Comparison of ENCODE assay signal across 14 cellular contexts in genomic region chr9:97980479-97980803, GRCh38. TPM values are rescaled to one million over a fixed set of nuclear protein-coding genes. Genes with fewer than 3 reads are reported as not detected.
DNase-seq lines count a peak whose midpoint lies in the region; ATAC-seq and TF ChIP-seq lines count a peak whose summit lies in the region.
"Had no signal": no experiment of that assay in that cellular context is flagged by ENCODE, and none has a peak within 500 bp of the region (broad histone marks: within the 10 kb centered on the region; RNA-seq: fewer than 3 reads in every experiment).

No MANE protein-coding gene starts in this region.

- peaks cover 14% of the 10 kb centered on the region for H3K9me3 Mint-ChIP-seq in nephron progenitor cell
- H3K9me3 Mint-ChIP-seq: activated T-cell treated with anti-CD3 and anti-CD28 coated beads, Interleukin-2, amount 50 U/mL, for 24 hours; natural killer cell had no signal

- 33 to 60% methylated on average over 2 to 3 of the region's 4 CpGs for WGBS in gastroesophageal sphincter (ENCODE audit: low coverage in 1 of 2), 2 donors

- no peaks in the 10 kb centered on the region for H3K36me3 Mint-ChIP-seq in nephron progenitor cell (ENCODE audit: low read depth)
- H3K36me3 Mint-ChIP-seq: natural killer cell had no signal

- no peak overlapping the region for H3K27ac Mint-ChIP-seq in nephron progenitor cell

- no peak for TF ChIP-seq EP300 in gastroesophageal sphincter (IDR thresholded peaks at IDR 0.05)

- no peaks in the 10 kb centered on the region for H3K9me3 ChIP-seq in gastroesophageal sphincter
- H3K9me3 ChIP-seq: stomach had no signal

- H3K27ac ChIP-seq in gastroesophageal sphincter: peak overlapping the region in 3 of 4 donors; percentile 70 to 98 (median 96)

- TF ChIP-seq POLR2A in gastroesophageal sphincter (IDR thresholded peaks at IDR 0.05): no peak

- DNase-seq in AG08395 (ENCODE audit: low spot score) (peak; percentile 17), SW480 (ENCODE audit: low spot score) (peak; percentile 34), nephron progenitor cell (no peak), NCI-H187 treated with DMSO at 0.1 percent for 48 hours (lab: John Stamatoyannopoulos, UW) (no peak), SHP77 treated with DMSO at 0.1 percent for 48 hours (lab: John Stamatoyannopoulos, UW) (no peak)
- DNase-seq: activated T-cell treated with anti-CD3 and anti-CD28 coated beads, Interleukin-2, amount 50 U/mL, for 24 hours; natural killer cell; stomach; T-helper 1 cell had no signal

- ATAC-seq in gastroesophageal sphincter (no peak), HG03045 (IDR thresholded peaks at IDR 0.05; ENCODE audit: unreplicated experiment) (no peak), HG02981 (IDR thresholded peaks at IDR 0.05; ENCODE audit: unreplicated experiment) (no peak)
- ATAC-seq: natural killer cell had no signal

- TF ChIP-seq CTCF in gastroesophageal sphincter (IDR thresholded peaks at IDR 0.05) (no peak), nephron progenitor cell (IDR thresholded peaks at IDR 0.05) (no peak)

- H3K27me3 ChIP-seq in gastroesophageal sphincter: no peaks in the 10 kb centered on the region
- H3K27me3 ChIP-seq: stomach had no signal

- H3K36me3 ChIP-seq in gastroesophageal sphincter: no peaks in the 10 kb centered on the region
- H3K36me3 ChIP-seq: stomach had no signal

- H3K4me3 ChIP-seq in gastroesophageal sphincter: no peak overlapping the region
- H3K4me3 ChIP-seq: stomach had no signal

- peak overlapping the region; percentile 78 for H3K4me3 Mint-ChIP-seq in nephron progenitor cell
- H3K4me3 Mint-ChIP-seq: activated T-cell treated with anti-CD3 and anti-CD28 coated beads, Interleukin-2, amount 50 U/mL, for 24 hours; natural killer cell had no signal

- H3K4me1 Mint-ChIP-seq in nephron progenitor cell: peaks cover 26% of the 10 kb centered on the region

- H3K27me3 Mint-ChIP-seq in nephron progenitor cell (ENCODE audit: low read depth, poor library complexity): peaks cover 39% of the 10 kb centered on the region
- H3K27me3 Mint-ChIP-seq: activated T-cell treated with anti-CD3 and anti-CD28 coated beads, Interleukin-2, amount 50 U/mL, for 24 hours had no signal

- H3K4me1 ChIP-seq in gastroesophageal sphincter: peaks cover 0 to 40% (median 0%) of the 10 kb centered on the region in 3 donors

RNA-seq across cellular contexts. Expression of gene ANP32B, which starts 2.7 kb away (rescaled TPM):
- 10 to 100 TPM; 33.0 to 41.0 (median 36.1) TPM for total RNA-seq in gastroesophageal sphincter

RNA-seq across cellular contexts. Expression of gene HEMGN, which starts 42.5 kb away (rescaled TPM):
- not detected for total RNA-seq in gastroesophageal sphincter
- total RNA-seq: dermis microvascular lymphatic vessel endothelial cell, kidney epithelial cell had no signal

RNA-seq across cellular contexts. Expression of gene TRMO, which starts 58.1 kb away (rescaled TPM):
- total RNA-seq in gastroesophageal sphincter: 10 to 100 TPM; 14.3 to 25.3 (median 16.8) TPM

Comparison
In these comparisons a context has a peak if more than half of its experiments do, and no peak if none do; other contexts are left out.
1. DNase-seq: peak in AG08395 (single experiment) and SW480 (single experiment); none in nephron progenitor cell (single experiment), NCI-H187 treated with DMSO at 0.1 percent for 48 hours (single experiment) and SHP77 treated with DMSO at 0.1 percent for 48 hours (single experiment).